In genomic region chr7:158748335-158748734, GRCh38 we compare ENCODE assay signal across 36 cellular contexts. TPM values are rescaled to one million over a fixed set of nuclear protein-coding genes. Genes with fewer than 3 reads are reported as not detected.
DNase-seq lines count a peak whose midpoint lies in the region; ATAC-seq, FAIRE-seq and TF ChIP-seq lines count a peak whose summit lies in the region.
"Had no signal": no experiment of that assay in that cellular context is flagged by ENCODE, and none has a peak within 500 bp of the region (broad histone marks: within the 10 kb centered on the region; RNA-seq: fewer than 3 reads in every experiment).

No MANE protein-coding gene starts in this region.

- no peak overlapping the region for H3K4me2 ChIP-seq in K562 (ENCODE audit: insufficient read depth, low read length)
- H3K4me2 ChIP-seq: A549; BLaER1; BLaER1 treated with 17β-estradiol and CSF1 and Interleukin-3, amounts not matched to agents 10 nM and 100 nM had no signal

- CTCF ChIA-PET in K562 (lab: Yijun Ruan, JAX; ENCODE audit: low intra/inter-chr PET ratio) = no interaction called here

- H2AFZ ChIP-seq in K562 (ENCODE audit: low read depth, low read length) = no peak overlapping the region

- in situ Hi-C loops in K562 (cut with MboI) = no loop called here

- H3K9me3 Mint-ChIP-seq in osteocyte (ENCODE audit: unreplicated experiment) = no peaks in the 10 kb centered on the region
- H3K9me3 Mint-ChIP-seq in type B pancreatic cell = no peaks in the 10 kb centered on the region
- H3K9me3 Mint-ChIP-seq: CD14-positive monocyte; CD4-positive, alpha-beta T cell; CD4-positive, CD25-positive, alpha-beta regulatory T cell; CD8-positive, alpha-beta memory T cell; CD8-positive, alpha-beta T cell had no signal

- POLR2A ChIA-PET in K562 (lab: Yijun Ruan, JAX) = interaction anchor here (0.7 to 1.2 kb wide), 4 partner anchors 8 to 46 kb away, joined by 3 to 4 read pairs (median 3); no protein-coding TSS in a partner anchor

- H3K27me3 ChIP-seq in K562 (ENCODE audit: control insufficient read depth in 2 of 2, insufficient read depth in 2 of 2, low read length in 2 of 2) (no peaks in the 10 kb centered on the region), heart right ventricle (no peaks in the 10 kb centered on the region)
- H3K27me3 ChIP-seq: BE2C; BLaER1; BLaER1 treated with 17β-estradiol and CSF1 and Interleukin-3, amounts not matched to agents 10 nM and 100 nM had no signal

- H3K9me1 ChIP-seq in K562 (ENCODE audit: control insufficient read depth, insufficient read depth, low read length) = no peaks in the 10 kb centered on the region

- TF ChIP-seq POLR2A in K562 (conservative IDR thresholded peaks at IDR 0.05) = no peak

- H3K4me1 Mint-ChIP-seq in osteocyte (ENCODE audit: unreplicated experiment) = no peaks in the 10 kb centered on the region
- no peaks in the 10 kb centered on the region for H3K4me1 Mint-ChIP-seq in type B pancreatic cell (ENCODE audit: unreplicated experiment)
- H3K4me1 Mint-ChIP-seq: B cell; CD8-positive, alpha-beta memory T cell had no signal

- no peaks in the 10 kb centered on the region for H3K27me3 Mint-ChIP-seq in osteocyte (ENCODE audit: unreplicated experiment)
- no peaks in the 10 kb centered on the region for H3K27me3 Mint-ChIP-seq in type B pancreatic cell
- H3K27me3 Mint-ChIP-seq: B cell; CD4-positive, alpha-beta memory T cell; CD4-positive, alpha-beta T cell; CD4-positive, CD25-positive, alpha-beta regulatory T cell; CD8-positive, alpha-beta memory T cell had no signal

- H3K9me3 ChIP-seq in K562 (replicated peaks; ENCODE audit: control insufficient read depth, insufficient read depth, low read depth, low read length) (no peaks in the 10 kb centered on the region), heart right ventricle (no peaks in the 10 kb centered on the region)
- H3K9me3 ChIP-seq: A549; BE2C; BLaER1; BLaER1 treated with 17β-estradiol and CSF1 and Interleukin-3, amounts not matched to agents 10 nM and 100 nM; Caco-2 had no signal

- intact Hi-C loops in K562 (cut with micrococcal nuclease) (no loop called here), heart right ventricle (cut with DNase I) (no loop called here)

- no peak overlapping the region for H3K27ac Mint-ChIP-seq in osteocyte (ENCODE audit: unreplicated experiment)
- no peak overlapping the region for H3K27ac Mint-ChIP-seq in type B pancreatic cell
- H3K27ac Mint-ChIP-seq: B cell; CD14-positive monocyte; CD4-positive, alpha-beta T cell; CD4-positive, CD25-positive, alpha-beta regulatory T cell; CD8-positive, alpha-beta T cell had no signal

- no TSS peak for BruUV-seq in K562 (replicated peaks; lab: Mats Ljungman, UMichigan)

- TF ChIP-seq EP300 in K562 (IDR thresholded peaks at IDR 0.05; ENCODE audit: low read length) = no peak

- H3K4me3 Mint-ChIP-seq in osteocyte (ENCODE audit: unreplicated experiment) (no peak overlapping the region), type B pancreatic cell (no peak overlapping the region)
- H3K4me3 Mint-ChIP-seq: B cell; CD14-positive monocyte; CD4-positive, alpha-beta memory T cell; CD4-positive, alpha-beta T cell; CD4-positive, CD25-positive, alpha-beta regulatory T cell; CD8-positive, alpha-beta memory T cell; CD8-positive, alpha-beta T cell had no signal

- no peak overlapping the region for H3K27ac ChIP-seq in K562 (ENCODE audit: extremely low read depth, low read depth, low read length)
- H3K27ac ChIP-seq in heart right ventricle = no peak overlapping the region
- H3K27ac ChIP-seq: 22Rv1; A549; BLaER1; BLaER1 treated with 17β-estradiol and CSF1 and Interleukin-3, amounts not matched to agents 10 nM and 100 nM; C4-2B had no signal

- DNase-seq in activated CD8-positive, alpha-beta memory T cell treated with anti-CD3 and anti-CD28 coated beads for 24 hours = peak; percentile 30
- no peak for DNase-seq in activated CD8-positive, alpha-beta memory T cell treated with anti-CD3 and anti-CD28 coated beads, Interleukin-2, amount 50 U/mL, for 48 hours
- DNase-seq in K562 (ENCODE audit: extremely low read depth in 1 of 4, low spot score in 3 of 4) (peak in 1 of 4 experiments; percentile 43), osteocyte (ENCODE audit: extremely low spot score, unreplicated experiment) (peak; percentile 17), type B pancreatic cell (ENCODE audit: extremely low spot score, unreplicated experiment) (peak; percentile 10), heart right ventricle (no peak), GM20000 (ENCODE audit: low spot score) (no peak), NCI-H524 (lab: John Stamatoyannopoulos, UW) (no peak)
- DNase-seq: 8988T; ACHN; AML-193; BE2C; C1 segment of cervical spinal cord; Caco-2; Calu3; CD4-positive, alpha-beta memory T cell; CD4-positive, alpha-beta T cell; CD4-positive, CD25-positive, alpha-beta regulatory T cell; CD8-positive, alpha-beta memory T cell; CD8-positive, alpha-beta T cell; COR-L47; DMS 273 treated with DMSO at 0.1 percent for 48 hours; DMS153; DMS53; DMS79; DMS79 treated with DMSO at 0.1 percent for 48 hours; DND-41; EL had no signal

- FAIRE-seq in K562 (lab: Jason Lieb, UNC) = no peak
- FAIRE-seq: A549, D721Med had no signal

- no peaks in the 10 kb centered on the region for H3K79me2 ChIP-seq in K562 (ENCODE audit: control insufficient read depth, insufficient read depth, low read length)

- ATAC-seq in K562 (peak; percentile 23; the same call in 2 of the 3 replicates), heart right ventricle (no peak)
- ATAC-seq: A549; CD8-positive, alpha-beta T cell had no signal

- H3K36me3 ChIP-seq in K562 (ENCODE audit: control insufficient read depth, insufficient read depth, low read length) = peaks cover 65% of the 10 kb centered on the region
- H3K36me3 ChIP-seq in heart right ventricle = peaks cover 0 to 100% (median 36%) of the 10 kb centered on the region in 9 donors

- no peak for TF ChIP-seq RAD21 in K562 (CRISPR knock-in tag; conservative IDR thresholded peaks at IDR 0.05 in 1 of 2, IDR thresholded peaks at IDR 0.05 in 1 of 2)

- no peak overlapping the region for H3K9ac ChIP-seq in K562 (ENCODE audit: insufficient read depth in 1 of 2, low read depth in 2 of 2, low read length in 2 of 2)
- H3K9ac ChIP-seq: BLaER1; BLaER1 treated with 17β-estradiol and CSF1 and Interleukin-3, amounts not matched to agents 10 nM and 100 nM had no signal

- peaks cover 0 to 2% of the 10 kb centered on the region in 2 experiments; a peak in 3 of 5 replicates for H3K4me1 ChIP-seq in K562 (replicated peaks in 1 of 2; ENCODE audit: control insufficient read depth in 2 of 2, insufficient read depth in 2 of 2, low read length in 2 of 2)
- H3K4me1 ChIP-seq in heart right ventricle = peaks cover 0 to 9% (median 0%) of the 10 kb centered on the region in 9 donors
- H3K4me1 ChIP-seq: A549; BE2C; BLaER1; BLaER1 treated with 17β-estradiol and CSF1 and Interleukin-3, amounts not matched to agents 10 nM and 100 nM; Caco-2 had no signal

- 55% methylated on average over 10 of the region's 10 CpGs for WGBS in K562 (ENCODE audit: insufficient coverage, low coverage, missing lambda C conversion rate)
- 81 to 88% methylated on average over 10 of the region's 10 CpGs for WGBS in heart right ventricle, 2 donors

- no peak for TF ChIP-seq CTCF in K562 (IDR thresholded peaks at IDR 0.05 in 2 of 3, conservative IDR thresholded peaks at IDR 0.05 in 1 of 3; ENCODE audit: insufficient read depth in 2 of 3, low read depth in 1 of 3, low read length in 3 of 3)
- no peak for TF ChIP-seq CTCF in osteocyte (IDR thresholded peaks at IDR 0.05)
- TF ChIP-seq CTCF in type B pancreatic cell (conservative IDR thresholded peaks at IDR 0.05) = no peak
- TF ChIP-seq CTCF in heart right ventricle (IDR thresholded peaks at IDR 0.05) = no peak
- no peak for TF ChIP-seq CTCF in GM20000 (IDR thresholded peaks at IDR 0.05; ENCODE audit: extremely low read depth, missing control alignments)

- H3K4me3 ChIP-seq in K562 = no peak overlapping the region
- H3K4me3 ChIP-seq in heart right ventricle = no peak overlapping the region
- H3K4me3 ChIP-seq: A549; BLaER1; BLaER1 treated with 17β-estradiol and CSF1 and Interleukin-3, amounts not matched to agents 10 nM and 100 nM had no signal

- peaks cover 44% of the 10 kb centered on the region for H3K36me3 Mint-ChIP-seq in osteocyte (ENCODE audit: unreplicated experiment)
- peaks cover 15% of the 10 kb centered on the region for H3K36me3 Mint-ChIP-seq in type B pancreatic cell

- H4K20me1 ChIP-seq in K562 (replicated peaks; ENCODE audit: control insufficient read depth, insufficient read depth, low read length) = no peaks in the 10 kb centered on the region

TF ChIP-seq in K562, 482 proteins besides CTCF, POLR2A, EP300 and RAD21 (continues in another document):
- TF ChIP-seq CBX1 (IDR thresholded peaks at IDR 0.05; ENCODE audit: low read depth) (no peak), IRF2 (CRISPR knock-in tag; IDR thresholded peaks at IDR 0.05) (no peak), KLF10 (CRISPR knock-in tag; IDR thresholded peaks at IDR 0.05) (no peak), PCBP1 (IDR thresholded peaks at IDR 0.05; ENCODE audit: low read depth, low read length, poor library complexity, severe bottlenecking) (no peak), CBFA2T3 (IDR thresholded peaks at IDR 0.05) (peak; percentile 73), NFIX (CRISPR knock-in tag; IDR thresholded peaks at IDR 0.05; ENCODE audit: low read depth) (no peak), CXXC5 (CRISPR knock-in tag; IDR thresholded peaks at IDR 0.05) (peak; percentile 22; the same call in 1 of the 2 replicates)

RNA-seq across cellular contexts. Expression of gene NCAPG2, which starts 43.7 kb away (rescaled TPM):
- total RNA-seq in K562 (2011; cell fraction: chromatin; rRNA removed; ENCODE audit: low replicate concordance) = 177 and 316 TPM in 2 replicates
- total RNA-seq in K562 (2011; cell fraction: nucleolus; rRNA removed) = 101 and 122 TPM in 2 replicates
- total RNA-seq in K562 (2011; cell fraction: nucleoplasm; rRNA removed) = 178 and 208 TPM in 2 replicates
- total RNA-seq in K562 (2014; rRNA removed) (47.2 and 50.6 TPM in 2 replicates), K562 (2014; rRNA removed; fragmentation: Illumina TruSeq; extraction: Trizol) (75.9 and 83.0 TPM in 2 replicates), K562 (2015; rRNA removed; fragmentation: Illumina TruSeq; extraction: Trizol) (65.1 and 70.1 TPM in 2 replicates), K562 (2021) (103 and 127 TPM in 2 replicates), osteocyte (17.9 and 19.9 TPM in 2 replicates), type B pancreatic cell (ENCODE audit: low replicate concordance) (23.8 and 46.1 TPM in 2 replicates), heart right ventricle (1 to 10 TPM; 3.5 to 8.0 (median 4.6) TPM)
- polyA plus RNA-seq in K562 (2011; rRNA removed) (75.0 and 124 TPM in 2 replicates), K562 (2014; fragmentation: Illumina TruSeq; extraction: Trizol) (78.8 and 86.1 TPM in 2 replicates), K562 (2014; fragmentation: Nextera tagmentation; extraction: Ambion mirVana) (10 to 100 TPM; 21.5 to 97.7 TPM), K562 (2014; rRNA removed) (94.6 and 97.2 TPM in 2 replicates), heart right ventricle (1 to 10 TPM; 1.3 to 1.8 TPM)
- polyA plus RNA-seq in K562 (2011; cell fraction: cytosol; rRNA removed) = 54.9 and 63.1 TPM in 2 replicates
- 114 and 154 TPM in 2 replicates for polyA plus RNA-seq in K562 (2011; cell fraction: nucleus; rRNA removed)
- polyA plus RNA-seq in K562 (2012) = 71.2 and 97.6 TPM in 2 replicates
- 201 and 283 TPM in 2 replicates for polyA minus RNA-seq in K562 (2011; rRNA and poly(A)+ RNA removed)
- 50.1 and 65.9 TPM in 2 replicates for polyA minus RNA-seq in K562 (2011; cell fraction: cytosol; rRNA and poly(A)+ RNA removed)
- polyA minus RNA-seq in K562 (2011; cell fraction: nucleus; rRNA and poly(A)+ RNA removed) = 111 and 112 TPM in 2 replicates

Comparison
In these comparisons a context has a peak if more than half of its experiments do, and no peak if none do; other contexts are left out.
1. DNase-seq: peak in activated CD8-positive, alpha-beta memory T cell treated with anti-CD3 and anti-CD28 coated beads for 24 hours (single experiment), osteocyte (single experiment) and type B pancreatic cell (single experiment); none in activated CD8-positive, alpha-beta memory T cell treated with anti-CD3 and anti-CD28 coated beads, Interleukin-2, amount 50 U/mL, for 48 hours (single experiment), heart right ventricle (0 of 2), GM20000 (single experiment) and NCI-H524 (0 of 2).